ENCODE assay signal across 15 cellular contexts in genomic region chr13:101829484-101829883, GRCh38.
"Had no signal": no experiment of that assay in that cellular context is flagged by ENCODE, and none has a peak within 500 bp of the region (broad histone marks: within the 10 kb centered on the region; RNA-seq: fewer than 3 reads in every experiment).

No MANE protein-coding gene starts in this region.

- H3K36me3 ChIP-seq: colonic mucosa, thoracic aorta, vagina had no signal

- ATAC-seq: activated naive CD4-positive, alpha-beta T cell treated with anti-CD3 and anti-CD28 coated beads, Interleukin-2, amount 50 U/mL, for 72 hours; foreskin keratinocyte; mucosa of descending colon; stimulated activated naive B cell treated with anti-CD40 and anti-IgM and Interleukin-4, amounts not matched to agents 10 μg/mL and 1 μg/mL and 100 μg/mL, for 72 hours had no signal

- H3K9me3 ChIP-seq: colonic mucosa, mucosa of descending colon, thoracic aorta, vagina had no signal

- H3K4me1 ChIP-seq: colonic mucosa, foreskin keratinocyte, vagina had no signal

- H3K27me3 ChIP-seq: colonic mucosa, foreskin keratinocyte, vagina had no signal

- DNase-seq: activated T-cell treated with anti-CD3 and anti-CD28 coated beads, Interleukin-2, amount 50 U/mL, for 1 hour; aorta; central memory CD4-positive, alpha-beta T cell; colonic mucosa; endodermal cell; foreskin keratinocyte; mucosa of descending colon; posterior cingulate gyrus; stimulated activated CD4-positive, alpha-beta T cell treated with anti-CD3 and anti-CD28 coated beads, Interleukin-2, amount 100 ng/mL, for 48 hours; stimulated activated CD8-positive, alpha-beta memory T cell treated with anti-CD3 and anti-CD28 coated beads, Interleukin-4, amount 100 ng/mL, for 48 hours; stimulated activated naive B cell treated with anti-CD40 and anti-IgM and Interleukin-4, amounts not matched to agents 10 μg/mL and 1 μg/mL and 100 μg/mL, for 72 hours; T-helper 9 cell had no signal

- H3K4me3 ChIP-seq: colonic mucosa, mucosa of descending colon, thoracic aorta, vagina had no signal

- H3K27ac ChIP-seq: colonic mucosa, foreskin keratinocyte, thoracic aorta, vagina had no signal
